Comparison of ENCODE assay signal across 16 cellular contexts in genomic region chr13:97253581-97254293, GRCh38. TPM values are rescaled to one million over a fixed set of nuclear protein-coding genes. Genes with fewer than 3 reads are reported as not detected.
DNase-seq lines count a peak whose midpoint lies in the region; ATAC-seq and TF ChIP-seq lines count a peak whose summit lies in the region.
"Had no signal": no experiment of that assay in that cellular context is flagged by ENCODE, and none has a peak within 500 bp of the region (broad histone marks: within the 10 kb centered on the region; RNA-seq: fewer than 3 reads in every experiment).

No MANE protein-coding gene starts in this region.

- no peak for TF ChIP-seq CTCF in Panc1 (IDR thresholded peaks at IDR 0.05)
- no peak for TF ChIP-seq CTCF in esophagus muscularis mucosa (IDR thresholded peaks at IDR 0.05)
- TF ChIP-seq CTCF in gastrocnemius medialis (IDR thresholded peaks at IDR 0.05 in 4 of 5, conservative IDR thresholded peaks at IDR 0.05 in 1 of 5), result no peak

- H3K27ac ChIP-seq in ACC112 (ENCODE audit: low read depth, low read length) (peak overlapping the region; percentile 98), Panc1 (ENCODE audit: low read length) (peak overlapping the region; percentile 100), esophagus muscularis mucosa (replicated peaks in 1 of 4) (peak overlapping the region; percentile 1 to 76 (median 37)), gastrocnemius medialis (peak overlapping the region; percentile 72 to 87 (median 76))

- TF ChIP-seq POLR2A in esophagus muscularis mucosa (IDR thresholded peaks at IDR 0.05; ENCODE audit: low read depth) (no peak), gastrocnemius medialis (IDR thresholded peaks at IDR 0.05) (no peak)

- H3K9me3 ChIP-seq in Panc1 (ENCODE audit: control insufficient read depth, insufficient read depth, low read depth, low read length) (no peaks in the 10 kb centered on the region), esophagus muscularis mucosa (no peaks in the 10 kb centered on the region), gastrocnemius medialis (no peaks in the 10 kb centered on the region)
- H3K9me3 ChIP-seq: Caco-2, SJSA1 had no signal

- DNase-seq in Panc1 (ENCODE audit: low read depth, low spot score) (no peak), esophagus muscularis mucosa (ENCODE audit: extremely low spot score) (no peak), gastrocnemius medialis (no peak), NCI-H146 (lab: John Stamatoyannopoulos, UW) (no peak)
- DNase-seq: ACHN; AML-193; Caco-2; DMS153; NCI-H1930; NCI-H446 treated with DMSO at 0.1 percent for 48 hours; NK-92 treated with Interleukin-12 subunit alpha and Interleukin-12 subunit beta, amount 100 ng/mL, for 24 hours; RPMI8226 had no signal

- H3K79me2 ChIP-seq in ACC112 (ENCODE audit: control insufficient read depth, insufficient read depth, low read length, unreplicated experiment), result peaks cover 41% of the 10 kb centered on the region

- no peaks in the 10 kb centered on the region for H3K27me3 ChIP-seq in ACC112 (ENCODE audit: insufficient read depth, low read length)
- H3K27me3 ChIP-seq in Panc1 (ENCODE audit: control insufficient read depth, insufficient read depth, low read length), result no peaks in the 10 kb centered on the region
- no peaks in the 10 kb centered on the region for H3K27me3 ChIP-seq in esophagus muscularis mucosa
- no peaks in the 10 kb centered on the region for H3K27me3 ChIP-seq in gastrocnemius medialis
- H3K27me3 ChIP-seq: SJSA1 had no signal

- in situ Hi-C loops in Panc1 (cut with HindIII; ENCODE audit: low pct_unique_long_range_greater_than_20kb, low sequenced_read_pairs) (no loop called here), gastrocnemius medialis (cut with MboI; ENCODE audit: low sequenced_read_pairs in 4 of 4) (no loop called here)

- ATAC-seq in Panc1 (no peak), gastrocnemius medialis (no peak), GM21786 (IDR thresholded peaks at IDR 0.05; ENCODE audit: unreplicated experiment) (no peak), HG02759 (IDR thresholded peaks at IDR 0.05; ENCODE audit: unreplicated experiment) (no peak)

- BruUV-seq in Panc1 (replicated peaks; lab: Mats Ljungman, UMichigan), result no TSS peak

- CTCF ChIA-PET in Panc1 (lab: Charles Lee), result no interaction called here

- TF ChIP-seq EP300 in esophagus muscularis mucosa (IDR thresholded peaks at IDR 0.05), result no peak

- WGBS in esophagus muscularis mucosa, result 94% methylated on average over 8 of the region's 8 CpGs

- intact Hi-C loops in Panc1 (cut with micrococcal nuclease; ENCODE audit: unreplicated experiment) (no loop called here), esophagus muscularis mucosa (cut with DNase I) (no loop called here), gastrocnemius medialis (cut with DNase I; ENCODE audit: low total_unique reads) (loop anchor here (10.0 kb wide), 1 partner anchor 181 kb away; the partner anchor contains the start of gene RAP2A)

- H3K4me1 ChIP-seq in ACC112 (ENCODE audit: control insufficient read depth, insufficient read depth, low read length, unreplicated experiment) (peaks cover 67% of the 10 kb centered on the region), Panc1 (ENCODE audit: control insufficient read depth, insufficient read depth, low read length) (peaks cover 91% of the 10 kb centered on the region), esophagus muscularis mucosa (peaks cover 75 to 96% (median 81%) of the 10 kb centered on the region in 4 donors), gastrocnemius medialis (peaks cover 87 to 94% of the 10 kb centered on the region in 2 donors)

- H3K36me3 ChIP-seq in ACC112 (ENCODE audit: insufficient read depth, low read length) (no peaks in the 10 kb centered on the region), Panc1 (ENCODE audit: control insufficient read depth, insufficient read depth, low read length) (no peaks in the 10 kb centered on the region; the same call in none of the 2 replicates), esophagus muscularis mucosa (no peaks in the 10 kb centered on the region), gastrocnemius medialis (no peaks in the 10 kb centered on the region)
- H3K36me3 ChIP-seq: SJSA1 had no signal

- H3K4me3 ChIP-seq in ACC112 (ENCODE audit: low read depth, low read length), result no peak overlapping the region
- no peak overlapping the region for H3K4me3 ChIP-seq in Panc1 (ENCODE audit: low read depth in 2 of 2, low read length in 2 of 2)
- H3K4me3 ChIP-seq in esophagus muscularis mucosa, result no peak overlapping the region
- no peak overlapping the region for H3K4me3 ChIP-seq in gastrocnemius medialis
- H3K4me3 ChIP-seq: SJSA1 had no signal

- POLR2A ChIA-PET in Panc1 (lab: Charles Lee), result interaction anchor here (0.6 kb wide), 1 partner anchor 106 kb away, joined by 3 read pairs; no protein-coding TSS in a partner anchor

- no peak overlapping the region for H2AFZ ChIP-seq in ACC112 (ENCODE audit: low read length, unreplicated experiment)

RNA-seq across cellular contexts. Expression of gene MBNL2, which starts 31.6 kb away (rescaled TPM):
- 103 TPM for total RNA-seq in Panc1 (2021; ENCODE audit: unreplicated experiment)
- 42.3 TPM for polyA plus RNA-seq in Panc1 (2012; ENCODE audit: insufficient read length)
- 100 to 1,000 TPM in 2 of 4 donors, 10 to 100 TPM in 2; 92.8 to 132 (median 101) TPM for total RNA-seq in esophagus muscularis mucosa
- 10 to 100 TPM; 47.9 to 92.0 (median 71.3) TPM for total RNA-seq in gastrocnemius medialis

Comparison
In these comparisons a context has a peak if more than half of its experiments do, and no peak if none do; other contexts are left out.
1. H3K27ac ChIP-seq: peak in every context shown above with its lines; median percentile 100 in Panc1; 98 in ACC112; 76 in gastrocnemius medialis; 37 in esophagus muscularis mucosa.